Comparison of ENCODE assay signal across 17 cellular contexts in the genomic region with DNA sequence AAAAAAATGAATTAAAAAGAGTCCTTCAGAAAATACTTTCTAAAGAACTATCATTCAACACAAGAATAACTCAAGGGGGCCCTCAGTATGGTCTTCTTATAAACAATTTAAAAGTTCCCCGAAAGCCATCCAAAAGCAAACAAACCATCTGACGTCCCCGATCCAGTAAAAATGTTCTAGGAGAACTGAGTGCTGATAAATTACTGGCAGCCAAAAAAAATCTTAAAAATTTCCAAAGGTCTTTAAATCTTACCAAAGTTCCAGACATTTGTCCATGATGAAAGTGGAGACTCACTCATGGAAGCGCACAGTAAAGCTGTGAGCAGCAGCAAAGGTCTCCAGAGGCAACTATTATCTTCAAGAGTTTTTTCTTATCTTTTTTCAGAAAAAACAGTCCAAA.
DNase-seq lines count a peak whose midpoint lies in the region; ATAC-seq and TF ChIP-seq lines count a peak whose summit lies in the region.
"Had no signal": no experiment of that assay in that cellular context is flagged by ENCODE, and none has a peak within 500 bp of the region (broad histone marks: within the 10 kb centered on the region; RNA-seq: fewer than 3 reads in every experiment).

No MANE protein-coding gene starts in this region.

- no peaks in the 10 kb centered on the region for H3K9me3 Mint-ChIP-seq in MCF 10A (ENCODE audit: unreplicated experiment)
- H3K9me3 Mint-ChIP-seq: effector memory CD8-positive, alpha-beta T cell had no signal

- H3K9ac ChIP-seq in mammary epithelial cell (ENCODE audit: insufficient read depth, low read length) = no peak overlapping the region
- H3K9ac ChIP-seq: KMS-11 had no signal

- CTCF ChIA-PET in MCF 10A (lab: Yijun Ruan, JAX) = interaction anchor here (0.6 to 6.2 kb wide), 30 partner anchors 8 to 990 kb away, joined by 3 to 58 read pairs (median 4); no protein-coding TSS in a partner anchor
- CTCF ChIA-PET in mammary epithelial cell (lab: Charles Lee; ENCODE audit: low non-redundant PET) = no interaction called here

- no peak for TF ChIP-seq POLR2A in sigmoid colon (IDR thresholded peaks at IDR 0.05)

- no peak overlapping the region for H3K4me3 ChIP-seq in mammary epithelial cell (replicated peaks in 1 of 3; ENCODE audit: insufficient read depth in 1 of 3, low read depth in 2 of 3, low read length in 3 of 3)
- no peak overlapping the region for H3K4me3 ChIP-seq in hepatocyte
- H3K4me3 ChIP-seq in sigmoid colon = no peak overlapping the region
- no peak overlapping the region for H3K4me3 ChIP-seq in aorta (ENCODE audit: low read length in 2 of 2)

- H3K79me2 ChIP-seq in mammary epithelial cell (ENCODE audit: insufficient read depth, low read length) (peaks cover 19% of the 10 kb centered on the region), hepatocyte (no peaks in the 10 kb centered on the region)

- H3K36me3 Mint-ChIP-seq in MCF 10A (ENCODE audit: insufficient read depth, unreplicated experiment) = no peaks in the 10 kb centered on the region
- H3K36me3 Mint-ChIP-seq: activated CD8-positive, alpha-beta memory T cell treated with anti-CD3 and anti-CD28 coated beads, Interleukin-2, amount 10 ng/mL, durations not matched to agents 7 days and 5 days had no signal

- no peaks in the 10 kb centered on the region for H3K9me3 ChIP-seq in mammary epithelial cell (replicated peaks; ENCODE audit: insufficient read depth, low read length)
- no peaks in the 10 kb centered on the region for H3K9me3 ChIP-seq in hepatocyte (ENCODE audit: low read depth)
- H3K9me3 ChIP-seq in sigmoid colon = no peaks in the 10 kb centered on the region
- no peaks in the 10 kb centered on the region for H3K9me3 ChIP-seq in aorta (ENCODE audit: control insufficient read depth, low read length)

- no TSS peak for BruUV-seq in MCF 10A (replicated peaks; lab: Mats Ljungman, UMichigan)
- no TSS peak for BruUV-seq in mammary epithelial cell (replicated peaks; lab: Mats Ljungman, UMichigan)

- intact Hi-C loops in MCF 10A (cut with micrococcal nuclease) (loop anchor here (10.0 kb wide), 1 partner anchor 373 kb away; no protein-coding TSS in a partner anchor), mammary epithelial cell (cut with micrococcal nuclease) (loop anchor here (1.0 to 10.0 kb wide), 5 partner anchors 86 to 693 kb away; a partner anchor contains a TSS), sigmoid colon (cut with DNase I) (loop anchor here (2.0 to 10.0 kb wide), 2 partner anchors 223 to 393 kb away; a partner anchor contains a TSS), aorta (cut with DNase I) (loop anchor here (5.0 kb wide), 2 partner anchors 86 to 221 kb away; a partner anchor contains a TSS)

- in situ Hi-C loops in mammary epithelial cell (cut with MboI; ENCODE audit: low sequenced_read_pairs in 2 of 2) = loop anchor here in 1 of 2 donors (25.0 kb wide), 1 partner anchor 391 kb away; a partner anchor contains a TSS

- H3K36me3 ChIP-seq in mammary epithelial cell (ENCODE audit: insufficient read depth, low read length) = peaks cover 3% of the 10 kb centered on the region
- H3K36me3 ChIP-seq in hepatocyte (replicated peaks; ENCODE audit: insufficient read depth, low read depth) = no peaks in the 10 kb centered on the region
- H3K36me3 ChIP-seq in sigmoid colon = no peaks in the 10 kb centered on the region
- no peaks in the 10 kb centered on the region for H3K36me3 ChIP-seq in aorta (ENCODE audit: control insufficient read depth in 1 of 2, insufficient read depth in 2 of 2, low read length in 1 of 2)
- H3K36me3 ChIP-seq: WERI-Rb-1 had no signal

- H3K9me2 ChIP-seq in hepatocyte (replicated peaks; ENCODE audit: insufficient read depth) = no peaks in the 10 kb centered on the region

- peak in 1 of 4 donors; percentile 59 for TF ChIP-seq EP300 in sigmoid colon (IDR thresholded peaks at IDR 0.05)

- H3K27me3 ChIP-seq in mammary epithelial cell (ENCODE audit: insufficient read depth, low read length) (no peaks in the 10 kb centered on the region), hepatocyte (no peaks in the 10 kb centered on the region), sigmoid colon (no peaks in the 10 kb centered on the region), aorta (ENCODE audit: control insufficient read depth in 1 of 2, insufficient read depth in 2 of 2, low read length in 1 of 2) (no peaks in the 10 kb centered on the region)

- dilution Hi-C loops in mammary epithelial cell (cut with HindIII; ENCODE audit: low sequenced_read_pairs) = no loop called here

- DNase-seq in MCF 10A (ENCODE audit: unreplicated experiment) (no peak), mammary epithelial cell (no peak), hepatocyte (ENCODE audit: low spot score) (no peak), sigmoid colon (no peak), aorta (no peak), dedifferentiated amniotic fluid mesenchymal stem cell (ENCODE audit: extremely low spot score) (no peak)
- no peak for DNase-seq in stimulated activated naive CD8-positive, alpha-beta T cell treated with anti-CD3 and anti-CD28 coated beads, Interleukin-15, Interleukin-2, amounts not matched to agents 100 U/mL and 50 U/mL, for 24 hours
- DNase-seq: activated gamma-delta T cell; effector memory CD8-positive, alpha-beta T cell; mesendoderm had no signal

- no peaks in the 10 kb centered on the region for H4K20me1 ChIP-seq in mammary epithelial cell (ENCODE audit: insufficient read depth, low read length)
- no peaks in the 10 kb centered on the region for H4K20me1 ChIP-seq in hepatocyte (ENCODE audit: insufficient read depth, poor library complexity, severe bottlenecking)

- WGBS in mammary epithelial cell (ENCODE audit: low coverage, missing lambda C conversion rate) = 100% methylated on average over 4 of the region's 4 CpGs
- 48% methylated on average over 4 of the region's 4 CpGs for WGBS in hepatocyte (ENCODE audit: low lambda C conversion rate, missing lambda C conversion rate)
- 68 to 89% methylated on average over 4 of the region's 4 CpGs for WGBS in sigmoid colon, 2 donors
- WGBS in aorta, 2 donors = 5 to 6% methylated on average over 4 of the region's 4 CpGs

- H3K27me3 Mint-ChIP-seq in MCF 10A (ENCODE audit: insufficient read depth, unreplicated experiment) = no peaks in the 10 kb centered on the region

- H2AFZ ChIP-seq in mammary epithelial cell (ENCODE audit: low read depth, low read length) (no peak overlapping the region), hepatocyte (no peak overlapping the region)

- H3K4me1 Mint-ChIP-seq in MCF 10A (ENCODE audit: insufficient read depth, unreplicated experiment) = no peaks in the 10 kb centered on the region
- H3K4me1 Mint-ChIP-seq: activated CD8-positive, alpha-beta memory T cell treated with anti-CD3 and anti-CD28 coated beads, Interleukin-2, amount 10 ng/mL, durations not matched to agents 7 days and 5 days had no signal

- H3K27ac ChIP-seq in mammary epithelial cell (ENCODE audit: insufficient read depth, low read depth, low read length) (no peak overlapping the region), hepatocyte (peak overlapping the region; percentile 84), sigmoid colon (peak overlapping the region; percentile 85 to 97 (median 89)), aorta (ENCODE audit: low read depth in 1 of 2, low read length in 2 of 2) (peak overlapping the region in 1 of 2 donors; percentile 37)
- H3K27ac ChIP-seq: 22Rv1, C4-2B, HL-60, KMS-11 had no signal

- TF ChIP-seq CTCF in MCF 10A (IDR thresholded peaks at IDR 0.05; ENCODE audit: unreplicated experiment) = no peak
- no peak for TF ChIP-seq CTCF in mammary epithelial cell (conservative IDR thresholded peaks at IDR 0.05 in 1 of 2, IDR thresholded peaks at IDR 0.05 in 1 of 2; ENCODE audit: extremely low read depth in 1 of 2, insufficient read depth in 1 of 2, low read depth in 1 of 2, low read length in 2 of 2)
- TF ChIP-seq CTCF in hepatocyte (IDR thresholded peaks at IDR 0.05; ENCODE audit: poor library complexity) = no peak
- no peak for TF ChIP-seq CTCF in sigmoid colon (IDR thresholded peaks at IDR 0.05)

- peak overlapping the region; percentile 28 for H3K27ac Mint-ChIP-seq in MCF 10A (ENCODE audit: low read depth, unreplicated experiment)
- H3K27ac Mint-ChIP-seq: activated CD8-positive, alpha-beta memory T cell treated with anti-CD3 and anti-CD28 coated beads, Interleukin-2, amount 10 ng/mL, durations not matched to agents 7 days and 5 days; effector memory CD8-positive, alpha-beta T cell had no signal

- peak; percentile 20 for ATAC-seq in aorta (ENCODE audit: low FRiP score)
- ATAC-seq in HG03521 (IDR thresholded peaks at IDR 0.05; ENCODE audit: unreplicated experiment) = no peak
- ATAC-seq in stimulated activated naive CD8-positive, alpha-beta T cell treated with anti-CD3 and anti-CD28 coated beads, Interleukin-15, Interleukin-2, amounts not matched to agents 100 U/mL and 50 U/mL, for 24 hours = no peak
- ATAC-seq: activated CD8-positive, alpha-beta memory T cell treated with anti-CD3 and anti-CD28 coated beads, Interleukin-2, amount 10 ng/mL, durations not matched to agents 7 days and 5 days; effector memory CD8-positive, alpha-beta T cell had no signal

- no peak overlapping the region for H3K4me3 Mint-ChIP-seq in MCF 10A (ENCODE audit: unreplicated experiment)
- H3K4me3 Mint-ChIP-seq: activated CD8-positive, alpha-beta memory T cell treated with anti-CD3 and anti-CD28 coated beads, Interleukin-2, amount 10 ng/mL, durations not matched to agents 7 days and 5 days; effector memory CD8-positive, alpha-beta T cell had no signal

- H3K4me2 ChIP-seq in mammary epithelial cell (ENCODE audit: insufficient read depth, low read depth, low read length) = no peak overlapping the region
- peak overlapping the region; percentile 54 for H3K4me2 ChIP-seq in hepatocyte
- H3K4me2 ChIP-seq: KMS-11 had no signal

- POLR2A ChIA-PET in MCF 10A (lab: Yijun Ruan, JAX) = interaction anchor here (1.0 to 1.5 kb wide), 2 partner anchors 150 to 190 kb away, joined by 3 to 9 read pairs; no protein-coding TSS in a partner anchor

- H3K4me1 ChIP-seq in mammary epithelial cell (ENCODE audit: insufficient read depth, low read length) = peaks cover 6% of the 10 kb centered on the region
- peaks cover 4% of the 10 kb centered on the region for H3K4me1 ChIP-seq in hepatocyte (ENCODE audit: insufficient read depth)
- peaks cover 0 to 83% (median 64%) of the 10 kb centered on the region in 4 donors for H3K4me1 ChIP-seq in sigmoid colon
- peaks cover 3 to 4% of the 10 kb centered on the region in 2 donors for H3K4me1 ChIP-seq in aorta (ENCODE audit: control insufficient read depth in 1 of 2, insufficient read depth in 2 of 2, low read length in 2 of 2)
